ENCODE assay signal across 1 cellular context in the genomic region with DNA sequence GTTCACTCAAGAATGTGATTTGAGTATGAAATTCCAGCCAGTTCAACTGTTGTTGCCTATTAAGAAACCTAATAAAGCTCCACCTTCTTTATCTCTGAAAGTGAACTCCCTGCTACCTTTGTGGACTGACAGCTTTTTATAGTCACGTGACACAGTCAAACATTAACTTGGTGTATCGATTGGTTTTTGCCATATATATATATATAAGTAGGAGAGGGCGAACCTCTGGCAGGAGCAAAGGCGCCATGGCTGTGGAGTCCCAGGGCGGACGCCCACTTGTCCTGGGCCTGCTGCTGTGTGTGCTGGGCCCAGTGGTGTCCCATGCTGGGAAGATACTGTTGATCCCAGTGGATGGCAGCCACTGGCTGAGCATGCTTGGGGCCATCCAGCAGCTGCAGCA.
TF ChIP-seq lines count a peak whose summit lies in the region.

A gene (plus strand): TSS at position 228 of the 400 bp plus-strand sequence. CDS start 18 bp downstream, at position 246.

TF ChIP-seq in HepG2, 621 proteins besides CTCF, POLR2A, EP300 and RAD21 (continued from another document):
- TF ChIP-seq, protein P1, sequence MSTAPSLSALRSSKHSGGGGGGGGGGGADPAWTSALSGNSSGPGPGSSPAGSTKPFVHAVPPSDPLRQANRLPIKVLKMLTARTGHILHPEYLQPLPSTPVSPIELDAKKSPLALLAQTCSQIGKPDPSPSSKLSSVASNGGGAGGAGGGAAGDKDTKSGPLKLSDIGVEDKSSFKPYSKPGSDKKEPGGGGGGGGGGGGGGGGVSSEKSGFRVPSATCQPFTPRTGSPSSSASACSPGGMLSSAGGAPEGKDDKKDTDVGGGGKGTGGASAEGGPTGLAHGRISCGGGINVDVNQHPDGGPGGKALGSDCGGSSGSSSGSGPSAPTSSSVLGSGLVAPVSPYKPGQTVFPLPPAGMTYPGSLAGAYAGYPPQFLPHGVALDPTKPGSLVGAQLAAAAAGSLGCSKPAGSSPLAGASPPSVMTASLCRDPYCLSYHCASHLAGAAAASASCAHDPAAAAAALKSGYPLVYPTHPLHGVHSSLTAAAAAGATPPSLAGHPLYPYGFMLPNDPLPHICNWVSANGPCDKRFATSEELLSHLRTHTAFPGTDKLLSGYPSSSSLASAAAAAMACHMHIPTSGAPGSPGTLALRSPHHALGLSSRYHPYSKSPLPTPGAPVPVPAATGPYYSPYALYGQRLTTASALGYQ (CRISPR knock-in tag; IDR thresholded peaks at IDR 0.05), result no peak
- TF ChIP-seq SAP130 (CRISPR knock-in tag; IDR thresholded peaks at IDR 0.05; ENCODE audit: low read depth) (no peak), AHR (CRISPR knock-in tag; IDR thresholded peaks at IDR 0.05) (no peak), ZNF891 (CRISPR knock-in tag; IDR thresholded peaks at IDR 0.05) (no peak), ZNF3 (CRISPR knock-in tag; IDR thresholded peaks at IDR 0.05) (no peak)
- TF ChIP-seq, protein P2, sequence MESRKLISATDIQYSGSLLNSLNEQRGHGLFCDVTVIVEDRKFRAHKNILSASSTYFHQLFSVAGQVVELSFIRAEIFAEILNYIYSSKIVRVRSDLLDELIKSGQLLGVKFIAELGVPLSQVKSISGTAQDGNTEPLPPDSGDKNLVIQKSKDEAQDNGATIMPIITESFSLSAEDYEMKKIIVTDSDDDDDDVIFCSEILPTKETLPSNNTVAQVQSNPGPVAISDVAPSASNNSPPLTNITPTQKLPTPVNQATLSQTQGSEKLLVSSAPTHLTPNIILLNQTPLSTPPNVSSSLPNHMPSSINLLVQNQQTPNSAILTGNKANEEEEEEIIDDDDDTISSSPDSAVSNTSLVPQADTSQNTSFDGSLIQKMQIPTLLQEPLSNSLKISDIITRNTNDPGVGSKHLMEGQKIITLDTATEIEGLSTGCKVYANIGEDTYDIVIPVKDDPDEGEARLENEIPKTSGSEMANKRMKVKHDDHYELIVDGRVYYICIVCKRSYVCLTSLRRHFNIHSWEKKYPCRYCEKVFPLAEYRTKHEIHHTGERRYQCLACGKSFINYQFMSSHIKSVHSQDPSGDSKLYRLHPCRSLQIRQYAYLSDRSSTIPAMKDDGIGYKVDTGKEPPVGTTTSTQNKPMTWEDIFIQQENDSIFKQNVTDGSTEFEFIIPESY (CRISPR knock-in tag; IDR thresholded peaks at IDR 0.05), result peak; percentile 72
